Comparison of ENCODE assay signal across 1 cellular context in the genomic region with DNA sequence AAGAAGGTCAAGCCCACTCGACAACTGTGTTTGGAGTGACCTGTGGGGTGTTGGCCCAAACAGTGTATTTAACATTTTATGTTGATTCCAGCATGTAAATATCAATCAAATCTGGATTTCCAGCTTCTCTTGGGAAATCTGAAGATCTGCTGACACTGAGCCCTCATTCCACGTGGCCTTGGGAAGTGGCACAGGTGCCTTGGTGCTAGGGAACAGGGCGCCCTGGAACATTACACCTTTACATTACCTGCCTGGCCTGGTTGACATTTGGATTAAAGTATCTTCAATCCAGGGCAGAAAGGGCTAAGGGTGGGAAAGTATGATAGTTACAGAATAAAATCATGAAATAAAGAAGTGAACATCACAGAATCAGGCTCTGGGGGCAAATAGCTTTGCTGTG.
TF ChIP-seq lines count a peak whose summit lies in the region.

No MANE protein-coding gene starts in this region.

TF ChIP-seq in liver, 16 proteins besides CTCF, POLR2A, EP300 and RAD21 (continued from another document):
- TF ChIP-seq REST (IDR thresholded peaks at IDR 0.05) (no peak), FOXA1 (IDR thresholded peaks at IDR 0.05) (no peak), RXRA (IDR thresholded peaks at IDR 0.05) (no peak), SP1 (IDR thresholded peaks at IDR 0.05) (no peak), HNF4A (conservative IDR thresholded peaks at IDR 0.05) (no peak), EGR1 (IDR thresholded peaks at IDR 0.05; ENCODE audit: low read depth in 2 of 2) (no peak), YY1 (IDR thresholded peaks at IDR 0.05) (no peak), FOXA2 (IDR thresholded peaks at IDR 0.05) (no peak), TAF1 (conservative IDR thresholded peaks at IDR 0.05) (no peak), HNF4G (IDR thresholded peaks at IDR 0.05) (no peak), GABPA (IDR thresholded peaks at IDR 0.05 in 1 of 2, conservative IDR thresholded peaks at IDR 0.05 in 1 of 2) (no peak), MAX (IDR thresholded peaks at IDR 0.05) (no peak)
- TF ChIP-seq, protein P1, sequence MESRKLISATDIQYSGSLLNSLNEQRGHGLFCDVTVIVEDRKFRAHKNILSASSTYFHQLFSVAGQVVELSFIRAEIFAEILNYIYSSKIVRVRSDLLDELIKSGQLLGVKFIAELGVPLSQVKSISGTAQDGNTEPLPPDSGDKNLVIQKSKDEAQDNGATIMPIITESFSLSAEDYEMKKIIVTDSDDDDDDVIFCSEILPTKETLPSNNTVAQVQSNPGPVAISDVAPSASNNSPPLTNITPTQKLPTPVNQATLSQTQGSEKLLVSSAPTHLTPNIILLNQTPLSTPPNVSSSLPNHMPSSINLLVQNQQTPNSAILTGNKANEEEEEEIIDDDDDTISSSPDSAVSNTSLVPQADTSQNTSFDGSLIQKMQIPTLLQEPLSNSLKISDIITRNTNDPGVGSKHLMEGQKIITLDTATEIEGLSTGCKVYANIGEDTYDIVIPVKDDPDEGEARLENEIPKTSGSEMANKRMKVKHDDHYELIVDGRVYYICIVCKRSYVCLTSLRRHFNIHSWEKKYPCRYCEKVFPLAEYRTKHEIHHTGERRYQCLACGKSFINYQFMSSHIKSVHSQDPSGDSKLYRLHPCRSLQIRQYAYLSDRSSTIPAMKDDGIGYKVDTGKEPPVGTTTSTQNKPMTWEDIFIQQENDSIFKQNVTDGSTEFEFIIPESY (IDR thresholded peaks at IDR 0.05): no peak
- TF ChIP-seq, protein P2, sequence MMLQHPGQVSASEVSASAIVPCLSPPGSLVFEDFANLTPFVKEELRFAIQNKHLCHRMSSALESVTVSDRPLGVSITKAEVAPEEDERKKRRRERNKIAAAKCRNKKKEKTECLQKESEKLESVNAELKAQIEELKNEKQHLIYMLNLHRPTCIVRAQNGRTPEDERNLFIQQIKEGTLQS (IDR thresholded peaks at IDR 0.05): no peak
